In the genomic region with DNA sequence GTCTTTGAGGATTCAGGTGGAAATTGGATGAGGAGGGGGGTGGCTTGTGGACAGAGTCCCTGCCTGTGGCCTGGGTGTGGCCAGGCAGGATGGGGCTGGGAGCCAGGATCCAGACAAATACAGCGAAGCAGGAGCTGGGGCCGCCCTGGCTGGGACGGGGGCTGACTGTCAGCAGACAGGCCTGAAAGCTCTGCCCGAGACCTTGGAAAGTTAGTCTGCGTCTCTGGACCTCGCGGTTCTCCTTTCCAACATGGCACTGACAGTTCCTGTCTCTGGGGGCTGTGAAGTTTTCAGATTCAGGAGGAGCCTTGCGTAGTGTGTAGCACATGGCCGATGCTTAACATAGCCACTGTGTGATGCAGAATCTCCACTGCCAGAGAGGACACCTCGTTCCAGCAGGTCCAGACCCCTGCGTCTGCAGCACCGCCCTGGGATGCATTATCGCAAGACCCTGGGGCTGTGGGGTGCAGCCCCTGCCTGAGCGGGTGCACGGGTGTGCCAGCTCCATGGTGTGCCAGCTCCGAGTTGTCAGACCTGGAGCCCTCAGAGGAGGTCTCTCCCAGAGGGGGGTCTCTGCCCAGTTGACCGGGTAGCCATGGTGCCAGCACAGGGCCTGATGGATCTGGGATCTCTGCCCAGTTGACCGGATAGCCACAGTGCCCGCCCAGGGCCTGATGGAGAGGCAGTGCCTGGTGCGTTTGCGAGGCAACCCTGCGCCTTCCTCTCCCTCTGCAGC, we compare ENCODE assay signal across 19 cellular contexts.
A peak's percentile ranks its signal among the peaks of the same experiment; 100 is the strongest.
DNase-seq lines count a peak whose midpoint lies in the region; ATAC-seq and TF ChIP-seq lines count a peak whose summit lies in the region.
"Had no signal": no experiment of that assay in that cellular context is flagged by ENCODE, and none has a peak within 500 bp of the region (broad histone marks: within the 10 kb centered on the region; RNA-seq: fewer than 3 reads in every experiment).

No MANE protein-coding gene starts in this region.

- ATAC-seq in Right ventricle myocardium inferior (peak; percentile 15), right cardiac atrium (peak; percentile 5), gastrocnemius medialis (no peak), GM21723 (IDR thresholded peaks at IDR 0.05; ENCODE audit: unreplicated experiment) (no peak)

- TF ChIP-seq CTCF in gastrocnemius medialis (IDR thresholded peaks at IDR 0.05 in 4 of 5, conservative IDR thresholded peaks at IDR 0.05 in 1 of 5): no peak

- WGBS in right cardiac atrium: 76% methylated on average over 22 of the region's 22 CpGs

- H3K4me1 ChIP-seq in right cardiac atrium (ENCODE audit: control insufficient read depth, insufficient read depth, low read length): no peaks in the 10 kb centered on the region
- H3K4me1 ChIP-seq in gastrocnemius medialis: peaks cover 7 to 11% of the 10 kb centered on the region in 2 donors

- peak overlapping the region; percentile 53 for H3K27ac ChIP-seq in right cardiac atrium (ENCODE audit: low read length)
- peak overlapping the region; percentile 34 to 64 (median 52) for H3K27ac ChIP-seq in gastrocnemius medialis
- H3K27ac ChIP-seq: 22Rv1 had no signal

- DNase-seq in Right ventricle myocardium inferior (ENCODE audit: missing footprints) (peak; percentile 51), cardiac septum (ENCODE audit: low spot score) (no peak), right cardiac atrium (peak in 2 of 3 donors; percentile 73 to 81), gastrocnemius medialis (no peak), NCI-H226 (no peak), NCI-H2081 (lab: John Stamatoyannopoulos, UW) (no peak)
- no peak for DNase-seq in activated CD4-positive, alpha-beta T cell treated with anti-CD3 and anti-CD28 coated beads for 1 hour
- DNase-seq: BE2C; CD4-positive, alpha-beta T cell; EL; H7; NCI-H1105 treated with DMSO at 0.1 percent for 48 hours; NCI-H1694 treated with DMSO at 0.1 percent for 48 hours; NCI-H2171; NCI-H446 treated with DMSO at 0.1 percent for 48 hours; NCI-H748 treated with DMSO at 0.1 percent for 48 hours; OCI-M1 had no signal

- no peaks in the 10 kb centered on the region for H3K36me3 ChIP-seq in gastrocnemius medialis
- H3K36me3 ChIP-seq: BE2C had no signal

- no peak overlapping the region for H3K4me3 ChIP-seq in right cardiac atrium (ENCODE audit: low read length)
- no peak overlapping the region for H3K4me3 ChIP-seq in gastrocnemius medialis

- H3K27me3 ChIP-seq in right cardiac atrium (ENCODE audit: control insufficient read depth, insufficient read depth) (no peaks in the 10 kb centered on the region), gastrocnemius medialis (peaks cover 8 to 27% (median 21%) of the 10 kb centered on the region in 3 donors)
- H3K27me3 ChIP-seq: BE2C had no signal

- in situ Hi-C loops in gastrocnemius medialis (cut with MboI; ENCODE audit: low sequenced_read_pairs in 4 of 4): loop anchor here in 1 of 4 donors (25.0 kb wide), 1 partner anchor 269 kb away; no protein-coding TSS in a partner anchor

- intact Hi-C loops in Right ventricle myocardium inferior (cut with DNase I) (loop anchor here (10.0 kb wide), 1 partner anchor 556 kb away; no protein-coding TSS in a partner anchor), cardiac septum (cut with DNase I) (no loop called here), right cardiac atrium (cut with DNase I) (loop anchor here in 1 of 4 donors (10.0 kb wide), 1 partner anchor 556 kb away; no protein-coding TSS in a partner anchor), gastrocnemius medialis (cut with DNase I; ENCODE audit: low total_unique reads) (loop anchor here (10.0 kb wide), 1 partner anchor 566 kb away; the partner anchor contains the start of gene RNU6ATAC)

- no peak for TF ChIP-seq POLR2A in gastrocnemius medialis (IDR thresholded peaks at IDR 0.05)

- no peaks in the 10 kb centered on the region for H3K9me3 ChIP-seq in right cardiac atrium (ENCODE audit: control insufficient read depth, low read length)
- H3K9me3 ChIP-seq in gastrocnemius medialis: no peaks in the 10 kb centered on the region
- H3K9me3 ChIP-seq: BE2C had no signal

Comparison
In these comparisons a context has a peak if more than half of its experiments do, and no peak if none do; other contexts are left out.
1. DNase-seq: peak in Right ventricle myocardium inferior (single experiment) and right cardiac atrium (2 of 3); none in cardiac septum (single experiment), gastrocnemius medialis (0 of 2), NCI-H226 (single experiment), activated CD4-positive, alpha-beta T cell treated with anti-CD3 and anti-CD28 coated beads for 1 hour (single experiment) and NCI-H2081 (0 of 2).
2. ATAC-seq: peak in Right ventricle myocardium inferior (single experiment) and right cardiac atrium (2 of 2); none in gastrocnemius medialis (0 of 2) and GM21723 (single experiment).